ENCODE assay signal across 8 cellular contexts in genomic region chr13:20903164-20903475, GRCh38. TPM values are rescaled to one million over a fixed set of nuclear protein-coding genes. Genes with fewer than 3 reads are reported as not detected.
DNase-seq lines count a peak whose midpoint lies in the region; ATAC-seq, FAIRE-seq and TF ChIP-seq lines count a peak whose summit lies in the region.

No MANE protein-coding gene starts in this region.

- H3K27me3 ChIP-seq in mucosa of stomach (ENCODE audit: control insufficient read depth, insufficient read depth, low read length): no peaks in the 10 kb centered on the region

- no peak for TF ChIP-seq POLR2A in A549 (IDR thresholded peaks at IDR 0.05; ENCODE audit: low read length)

- H3K9me3 Mint-ChIP-seq in IgD-negative memory B cell: no peaks in the 10 kb centered on the region
- no peaks in the 10 kb centered on the region for H3K9me3 Mint-ChIP-seq in central memory CD8-positive, alpha-beta T cell

- H3K36me3 Mint-ChIP-seq in IgD-negative memory B cell: no peaks in the 10 kb centered on the region
- H3K36me3 Mint-ChIP-seq in central memory CD8-positive, alpha-beta T cell (ENCODE audit: insufficient read depth): peaks cover 18% of the 10 kb centered on the region

- H3K36me3 ChIP-seq in mucosa of stomach (ENCODE audit: control insufficient read depth, insufficient read depth, low read length): no peaks in the 10 kb centered on the region

- 35% methylated on average over 14 of the region's 14 CpGs for WGBS in A549 (ENCODE audit: missing lambda C conversion rate)

- POLR2A ChIA-PET in A549 (lab: Yijun Ruan, JAX): interaction anchor here (1.0 kb wide), 1 partner anchor 70 kb away, joined by 3 read pairs; no protein-coding TSS in a partner anchor

- CTCF ChIA-PET in A549 (lab: Yijun Ruan, JAX): no interaction called here

- peaks cover 6% of the 10 kb centered on the region; the same call in 2 of the 3 replicates for H3K4me1 ChIP-seq in A549
- H3K4me1 ChIP-seq in mucosa of stomach (ENCODE audit: control insufficient read depth, insufficient read depth, low read length): no peaks in the 10 kb centered on the region

- no peaks in the 10 kb centered on the region for H3K9me3 ChIP-seq in A549
- H3K9me3 ChIP-seq in mucosa of stomach (ENCODE audit: control insufficient read depth, low read length): no peaks in the 10 kb centered on the region

- H3K27ac ChIP-seq in A549: peak overlapping the region; percentile 94 to 97

- TF ChIP-seq EP300 in A549 (IDR thresholded peaks at IDR 0.05): no peak

- TF ChIP-seq CTCF in A549 (IDR thresholded peaks at IDR 0.05): no peak

- H3K4me2 ChIP-seq in A549: peak overlapping the region; percentile 82

- FAIRE-seq in A549 (lab: Jason Lieb, UNC) (no peak), GM19239 (lab: Jason Lieb, UNC) (no peak)

- no peak for TF ChIP-seq RAD21 in A549 (conservative IDR thresholded peaks at IDR 0.05 in 1 of 2, IDR thresholded peaks at IDR 0.05 in 1 of 2)

- peak overlapping the region; percentile 92 to 97 (median 94) for H3K4me3 Mint-ChIP-seq in IgD-negative memory B cell
- H3K4me3 Mint-ChIP-seq in central memory CD8-positive, alpha-beta T cell: peak overlapping the region; percentile 97

- peak overlapping the region; percentile 86 for H3K9ac ChIP-seq in mucosa of stomach (ENCODE audit: low read length)

- no peak for DNase-seq in A549 (ENCODE audit: low read depth in 1 of 2, low spot score in 1 of 2)
- no peak for DNase-seq in central memory CD8-positive, alpha-beta T cell (ENCODE audit: low spot score in 2 of 2)
- no peak for DNase-seq in pons (ENCODE audit: low spot score)
- DNase-seq in GM19239 (ENCODE audit: insufficient read length, low spot score): no peak

- H3K4me3 ChIP-seq in A549 (peak overlapping the region; percentile 87), mucosa of stomach (ENCODE audit: low read length) (peak overlapping the region; percentile 35)

- H3K27ac Mint-ChIP-seq in IgD-negative memory B cell: peak overlapping the region; percentile 92 to 97 (median 93)
- H3K27ac Mint-ChIP-seq in central memory CD8-positive, alpha-beta T cell (ENCODE audit: low read depth): peak overlapping the region; percentile 99

- ATAC-seq in A549 (no peak), HG03469 (IDR thresholded peaks at IDR 0.05; ENCODE audit: unreplicated experiment) (no peak), HG02981 (IDR thresholded peaks at IDR 0.05; ENCODE audit: unreplicated experiment) (no peak)
- ATAC-seq in central memory CD8-positive, alpha-beta T cell (replicated peaks; ENCODE audit: extremely low read depth, poor library complexity, severe bottlenecking): no peak

- H3K27me3 Mint-ChIP-seq in IgD-negative memory B cell: no peaks in the 10 kb centered on the region
- no peaks in the 10 kb centered on the region for H3K27me3 Mint-ChIP-seq in central memory CD8-positive, alpha-beta T cell

- peaks cover 23 to 28% (median 28%) of the 10 kb centered on the region in 3 donors for H3K4me1 Mint-ChIP-seq in IgD-negative memory B cell
- peaks cover 31% of the 10 kb centered on the region for H3K4me1 Mint-ChIP-seq in central memory CD8-positive, alpha-beta T cell

TF ChIP-seq in A549, 52 proteins besides CTCF, POLR2A, EP300 and RAD21:
- TF ChIP-seq CBX8 (IDR thresholded peaks at IDR 0.05): no peak
- no peak for TF ChIP-seq ZC3H11A (IDR thresholded peaks at IDR 0.05)
- TF ChIP-seq HOXB13 (CRISPR knock-in tag; IDR thresholded peaks at IDR 0.05; ENCODE audit: low read depth): no peak
- TF ChIP-seq ZNF302 (CRISPR knock-in tag; IDR thresholded peaks at IDR 0.05): no peak
- TF ChIP-seq TFCP2L1 (CRISPR knock-in tag; IDR thresholded peaks at IDR 0.05): no peak
- no peak for TF ChIP-seq EHF (CRISPR knock-in tag; IDR thresholded peaks at IDR 0.05)
- TF ChIP-seq, protein P1, sequence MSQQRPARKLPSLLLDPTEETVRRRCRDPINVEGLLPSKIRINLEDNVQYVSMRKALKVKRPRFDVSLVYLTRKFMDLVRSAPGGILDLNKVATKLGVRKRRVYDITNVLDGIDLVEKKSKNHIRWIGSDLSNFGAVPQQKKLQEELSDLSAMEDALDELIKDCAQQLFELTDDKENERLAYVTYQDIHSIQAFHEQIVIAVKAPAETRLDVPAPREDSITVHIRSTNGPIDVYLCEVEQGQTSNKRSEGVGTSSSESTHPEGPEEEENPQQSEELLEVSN (IDR thresholded peaks at IDR 0.05; ENCODE audit: borderline replicate concordance, low read depth): no peak
- TF ChIP-seq JUNB (IDR thresholded peaks at IDR 0.05): no peak
- no peak for TF ChIP-seq HES2 (IDR thresholded peaks at IDR 0.05)
- TF ChIP-seq KDM1A (IDR thresholded peaks at IDR 0.05; ENCODE audit: low read depth): no peak
- TF ChIP-seq, protein P2, sequence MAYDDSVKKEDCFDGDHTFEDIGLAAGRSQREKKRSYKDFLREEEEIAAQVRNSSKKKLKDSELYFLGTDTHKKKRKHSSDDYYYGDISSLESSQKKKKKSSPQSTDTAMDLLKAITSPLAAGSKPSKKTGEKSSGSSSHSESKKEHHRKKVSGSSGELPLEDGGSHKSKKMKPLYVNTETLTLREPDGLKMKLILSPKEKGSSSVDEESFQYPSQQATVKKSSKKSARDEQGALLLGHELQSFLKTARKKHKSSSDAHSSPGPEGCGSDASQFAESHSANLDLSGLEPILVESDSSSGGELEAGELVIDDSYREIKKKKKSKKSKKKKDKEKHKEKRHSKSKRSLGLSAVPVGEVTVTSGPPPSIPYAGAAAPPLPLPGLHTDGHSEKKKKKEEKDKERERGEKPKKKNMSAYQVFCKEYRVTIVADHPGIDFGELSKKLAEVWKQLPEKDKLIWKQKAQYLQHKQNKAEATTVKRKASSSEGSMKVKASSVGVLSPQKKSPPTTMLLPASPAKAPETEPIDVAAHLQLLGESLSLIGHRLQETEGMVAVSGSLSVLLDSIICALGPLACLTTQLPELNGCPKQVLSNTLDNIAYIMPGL (CRISPR knock-in tag; IDR thresholded peaks at IDR 0.05; ENCODE audit: borderline replicate concordance): no peak
- no peak for TF ChIP-seq ZSCAN20 (CRISPR knock-in tag; IDR thresholded peaks at IDR 0.05)
- TF ChIP-seq BCL3 (IDR thresholded peaks at IDR 0.05): no peak
- no peak for TF ChIP-seq ZFP36 (IDR thresholded peaks at IDR 0.05; ENCODE audit: borderline replicate concordance, partially characterized antibody)
- no peak for TF ChIP-seq REST (IDR thresholded peaks at IDR 0.05)
- TF ChIP-seq FOSB (CRISPR knock-in tag; IDR thresholded peaks at IDR 0.05): no peak
- TF ChIP-seq FOXS1 (CRISPR knock-in tag; IDR thresholded peaks at IDR 0.05): no peak
- no peak for TF ChIP-seq SREBF2 (IDR thresholded peaks at IDR 0.05)
- TF ChIP-seq, protein P3, sequence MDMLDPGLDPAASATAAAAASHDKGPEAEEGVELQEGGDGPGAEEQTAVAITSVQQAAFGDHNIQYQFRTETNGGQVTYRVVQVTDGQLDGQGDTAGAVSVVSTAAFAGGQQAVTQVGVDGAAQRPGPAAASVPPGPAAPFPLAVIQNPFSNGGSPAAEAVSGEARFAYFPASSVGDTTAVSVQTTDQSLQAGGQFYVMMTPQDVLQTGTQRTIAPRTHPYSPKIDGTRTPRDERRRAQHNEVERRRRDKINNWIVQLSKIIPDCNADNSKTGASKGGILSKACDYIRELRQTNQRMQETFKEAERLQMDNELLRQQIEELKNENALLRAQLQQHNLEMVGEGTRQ (IDR thresholded peaks at IDR 0.05): no peak
- no peak for TF ChIP-seq RNF2 (IDR thresholded peaks at IDR 0.05; ENCODE audit: borderline replicate concordance, low read depth)

RNA-seq across cellular contexts. Expression of gene XPO4, which starts 0.6 kb away (rescaled TPM):
- polyA plus RNA-seq in A549 (2011; rRNA removed): 13.8 and 16.6 TPM in 2 replicates
- 2.9 and 3.3 TPM in 2 replicates for polyA plus RNA-seq in A549 (2012; cell fraction: cytosol; rRNA removed)
- polyA plus RNA-seq in A549 (2012; cell fraction: nucleus; rRNA removed): 3.0 and 5.0 TPM in 2 replicates
- 7.3 to 8.6 TPM (median 7.7 TPM) in 3 replicates for polyA plus RNA-seq in A549 (2017; fragmentation: RNase III; extraction: RNeasy Plus Mini Kit Qiagen cat#74134 plus additional on column Dnase treatment)
- 12.6 and 13.4 TPM in 2 replicates for polyA minus RNA-seq in A549 (2011; rRNA and poly(A)+ RNA removed)
- 6.3 TPM for polyA plus RNA-seq in IgD-negative memory B cell
